ENCODE assay signal across 8 cellular contexts in the genomic region with DNA sequence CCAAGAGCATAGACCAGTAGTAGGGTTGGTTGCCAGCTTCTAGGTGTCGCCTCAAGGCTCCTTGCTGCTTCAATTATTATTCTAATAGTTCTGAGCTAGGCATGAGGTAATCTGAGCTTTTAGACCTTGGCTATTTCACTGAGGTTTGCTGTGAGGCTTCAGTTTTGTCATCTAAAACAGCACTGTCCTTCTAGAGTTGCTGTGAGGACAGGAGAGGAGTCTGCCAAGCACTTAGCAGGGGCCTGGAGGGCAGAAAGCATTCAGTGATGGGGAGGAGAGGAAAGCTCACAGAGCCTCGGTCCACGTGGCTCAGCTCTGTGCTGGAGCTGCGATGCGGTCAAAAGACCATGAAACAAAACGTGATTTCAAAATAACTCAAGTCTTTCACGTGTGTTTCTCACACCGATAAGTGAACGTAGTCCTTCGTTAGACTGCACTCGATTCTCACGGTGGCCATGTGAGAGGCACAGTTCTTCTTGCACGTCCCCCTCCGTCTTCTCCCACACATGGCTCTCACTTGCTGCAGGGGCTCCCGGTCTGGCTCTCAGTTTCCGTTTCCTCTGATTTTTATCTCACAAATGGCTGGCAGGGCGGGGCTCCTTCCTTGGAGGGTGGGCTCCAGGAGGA.
DNase-seq lines count a peak whose midpoint lies in the region; ATAC-seq, FAIRE-seq and TF ChIP-seq lines count a peak whose summit lies in the region.

No MANE protein-coding gene starts in this region.

- H3K9me3 ChIP-seq in BLaER1 (no peaks in the 10 kb centered on the region), osteoblast (ENCODE audit: low read depth, low read length) (no peaks in the 10 kb centered on the region)

- H4K20me1 ChIP-seq in BLaER1 (no peaks in the 10 kb centered on the region), osteoblast (ENCODE audit: insufficient read depth, low read length) (no peaks in the 10 kb centered on the region)

- H3K9ac ChIP-seq in BLaER1, result peak overlapping the region; percentile 30; the same call in 1 of the 2 replicates

- no peak overlapping the region for H3K4me3 ChIP-seq in BLaER1
- H3K4me3 ChIP-seq in osteoblast (ENCODE audit: insufficient read depth, low read length), result peak overlapping the region; percentile 5

- DNase-seq in activated gamma-delta T cell treated with anti-CD3 and anti-CD28 coated beads, Interleukin-2, amount 50 U/mL, for 16 hours (ENCODE audit: low read depth), result peak; percentile 21
- DNase-seq in osteoblast (ENCODE audit: insufficient read length, low spot score, missing footprints) (no peak), GM03348 (ENCODE audit: low spot score) (no peak), posterior cingulate gyrus (no peak), frontal cortex (ENCODE audit: low spot score in 2 of 2) (no peak)

- H3K27ac ChIP-seq in BLaER1 (peak overlapping the region; percentile 31; the same call in 1 of the 2 replicates), osteoblast (ENCODE audit: low read depth, low read length) (no peak overlapping the region)

- H3K36me3 ChIP-seq in BLaER1, result no peaks in the 10 kb centered on the region
- no peaks in the 10 kb centered on the region for H3K36me3 ChIP-seq in osteoblast (ENCODE audit: insufficient read depth, low read length)

- TF ChIP-seq CTCF in osteoblast (IDR thresholded peaks at IDR 0.05; ENCODE audit: extremely low read depth, low read depth, low read length), result no peak

- no peak for FAIRE-seq in frontal cortex (lab: Jason Lieb, UNC)

- no peaks in the 10 kb centered on the region for H3K79me2 ChIP-seq in osteoblast (ENCODE audit: insufficient read depth, low read length)

- peak overlapping the region; percentile 64 for H2AFZ ChIP-seq in osteoblast (ENCODE audit: low read length)

- H3K4me1 ChIP-seq in BLaER1 (peaks cover 68% of the 10 kb centered on the region), osteoblast (ENCODE audit: insufficient read depth, low read length) (no peaks in the 10 kb centered on the region)

- ATAC-seq in GM19328 (IDR thresholded peaks at IDR 0.05; ENCODE audit: unreplicated experiment) (peak; percentile 47), HG03175 (IDR thresholded peaks at IDR 0.05; ENCODE audit: unreplicated experiment) (peak; percentile 54)

- intact Hi-C loops in posterior cingulate gyrus (cut with DNase I), result no loop called here

- peak overlapping the region; percentile 61 for H3K4me2 ChIP-seq in BLaER1
- peak overlapping the region; percentile 5 for H3K4me2 ChIP-seq in osteoblast (ENCODE audit: insufficient read depth, low read length)

- H3K27me3 ChIP-seq in BLaER1 (no peaks in the 10 kb centered on the region), osteoblast (ENCODE audit: insufficient read depth, low read length) (no peaks in the 10 kb centered on the region)
